In genomic region chr2:218996937-218997336, GRCh38 we compare ENCODE assay signal across 1 cellular context.
TF ChIP-seq lines count a peak whose summit lies in the region.

No MANE protein-coding gene starts in this region.

TF ChIP-seq in HepG2, 621 proteins besides CTCF, POLR2A, EP300 and RAD21:
- TF ChIP-seq TRAFD1 (CRISPR knock-in tag; IDR thresholded peaks at IDR 0.05; ENCODE audit: borderline replicate concordance) (no peak), ZNF576 (CRISPR knock-in tag; IDR thresholded peaks at IDR 0.05) (no peak), SRF (IDR thresholded peaks at IDR 0.05; ENCODE audit: low read depth, low read length) (no peak), ZNF18 (CRISPR knock-in tag; IDR thresholded peaks at IDR 0.05; ENCODE audit: insufficient replicate concordance) (no peak), FOXC1 (CRISPR knock-in tag; IDR thresholded peaks at IDR 0.05; ENCODE audit: borderline replicate concordance) (no peak), STAG1 (CRISPR knock-in tag; IDR thresholded peaks at IDR 0.05) (no peak), ZNF574 (CRISPR knock-in tag; IDR thresholded peaks at IDR 0.05) (no peak), CSRNP2 (CRISPR knock-in tag; conservative IDR thresholded peaks at IDR 0.05; ENCODE audit: low read depth) (no peak)
TF ChIP-seq in HepG2: peak in this region for 0.
